12 cellular contexts compared by ENCODE assay signal in the genomic region with DNA sequence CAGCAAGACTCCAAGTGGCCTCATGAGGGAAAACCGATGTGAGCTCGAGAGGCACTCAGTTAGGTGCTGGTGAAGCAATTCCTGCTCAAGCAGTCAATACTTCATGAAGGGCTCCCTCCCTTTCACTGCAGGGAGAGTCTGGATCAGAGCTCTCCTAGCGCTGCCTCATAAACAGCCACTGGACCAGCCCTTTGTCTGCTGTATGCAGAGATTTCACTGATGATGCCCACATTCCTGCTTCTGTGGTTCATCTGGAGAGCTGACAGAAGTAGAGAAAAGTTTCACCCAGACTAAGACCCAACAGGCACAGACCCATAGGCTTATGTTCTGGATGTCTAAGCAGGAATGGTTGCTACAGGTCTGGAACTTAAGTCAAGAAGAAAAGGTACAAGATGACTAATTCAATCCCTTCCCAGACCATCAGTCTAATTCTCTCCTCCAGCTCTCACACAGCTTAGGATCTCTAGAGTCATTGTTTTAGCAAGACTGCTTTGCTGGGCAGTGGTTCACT. TPM values are rescaled to one million over a fixed set of nuclear protein-coding genes. Genes with fewer than 3 reads are reported as not detected.
DNase-seq lines count a peak whose midpoint lies in the region; ATAC-seq and TF ChIP-seq lines count a peak whose summit lies in the region.
"Had no signal": no experiment of that assay in that cellular context is flagged by ENCODE, and none has a peak within 500 bp of the region (broad histone marks: within the 10 kb centered on the region; RNA-seq: fewer than 3 reads in every experiment).

No MANE protein-coding gene starts in this region.

- CTCF ChIA-PET in activated naive CD4-positive, alpha-beta T cell treated with anti-CD3 and anti-CD28 coated beads, Interleukin-2, amount 10 ng/mL, durations not matched to agents 7 days and 5 days (lab: Charles Lee): interaction anchor here (2.8 kb wide), 1 partner anchor 192 kb away, joined by 13 read pairs; the partner anchor contains the start of genes C2CD3 and PPME1

- H3K4me3 Mint-ChIP-seq in activated naive CD4-positive, alpha-beta T cell treated with anti-CD3 and anti-CD28 coated beads, Interleukin-2, amount 10 ng/mL, durations not matched to agents 7 days and 5 days: peak overlapping the region; percentile 93
- H3K4me3 Mint-ChIP-seq in activated T-helper 1 cell treated with anti-CD3 and anti-CD28 coated beads, Interleukin-12 subunit alpha, Interleukin-12 subunit beta, Interleukin-2, Interleukin-4 antibody, amounts not matched to agents 30 ng/mL and 10 ng/mL and 1 ng/mL, durations not matched to agents 14 hours and 24 hours and 36 hours: peak overlapping the region; percentile 100
- H3K4me3 Mint-ChIP-seq in glutamatergic neuron (ENCODE audit: unreplicated experiment): peak overlapping the region; percentile 40

- TF ChIP-seq POLR2A in thyroid gland (IDR thresholded peaks at IDR 0.05): no peak

- peaks cover 30 to 43% of the 10 kb centered on the region in 2 donors for H3K36me3 ChIP-seq in thyroid gland

- H3K4me1 ChIP-seq in thyroid gland: peaks cover 21 to 35% of the 10 kb centered on the region in 2 donors

- H3K27me3 Mint-ChIP-seq in activated naive CD4-positive, alpha-beta T cell treated with anti-CD3 and anti-CD28 coated beads, Interleukin-2, amount 10 ng/mL, durations not matched to agents 7 days and 5 days: no peaks in the 10 kb centered on the region
- H3K27me3 Mint-ChIP-seq in activated T-helper 1 cell treated with anti-CD3 and anti-CD28 coated beads, Interleukin-12 subunit alpha, Interleukin-12 subunit beta, Interleukin-2, Interleukin-4 antibody, amounts not matched to agents 30 ng/mL and 10 ng/mL and 1 ng/mL, durations not matched to agents 14 hours and 24 hours and 36 hours (ENCODE audit: insufficient read depth): no peaks in the 10 kb centered on the region
- peaks cover 10% of the 10 kb centered on the region for H3K27me3 Mint-ChIP-seq in glutamatergic neuron (ENCODE audit: unreplicated experiment)

- H3K4me3 ChIP-seq in thyroid gland (replicated peaks in 1 of 3): no peak overlapping the region

- WGBS in thyroid gland, 2 donors: 79 to 93% methylated on average over 3 of the region's 3 CpGs

- no peak for DNase-seq in activated naive CD4-positive, alpha-beta T cell treated with anti-CD3 and anti-CD28 coated beads, Interleukin-2, amount 10 ng/mL, durations not matched to agents 7 days and 5 days
- DNase-seq in activated naive CD4-positive, alpha-beta T cell (lab: John Stamatoyannopoulos, UW): no peak
- no peak for DNase-seq in activated T-helper 1 cell treated with anti-CD3 and anti-CD28 coated beads, Interleukin-12 subunit alpha, Interleukin-12 subunit beta, Interleukin-2, Interleukin-4 antibody, amounts not matched to agents 30 ng/mL and 10 ng/mL and 1 ng/mL, durations not matched to agents 14 hours and 24 hours and 36 hours (ENCODE audit: low spot score)
- DNase-seq in glutamatergic neuron: no peak
- DNase-seq in thyroid gland: no peak
- DNase-seq in islet precursor cell: no peak
- DNase-seq: foreskin melanocyte, NCI-H446 had no signal

- H3K9me3 ChIP-seq in thyroid gland: no peaks in the 10 kb centered on the region

- H3K27me3 ChIP-seq in thyroid gland: no peaks in the 10 kb centered on the region

- peaks cover 73% of the 10 kb centered on the region for H3K4me1 Mint-ChIP-seq in activated naive CD4-positive, alpha-beta T cell treated with anti-CD3 and anti-CD28 coated beads, Interleukin-2, amount 10 ng/mL, durations not matched to agents 7 days and 5 days
- H3K4me1 Mint-ChIP-seq in activated T-helper 1 cell treated with anti-CD3 and anti-CD28 coated beads, Interleukin-12 subunit alpha, Interleukin-12 subunit beta, Interleukin-2, Interleukin-4 antibody, amounts not matched to agents 30 ng/mL and 10 ng/mL and 1 ng/mL, durations not matched to agents 14 hours and 24 hours and 36 hours (ENCODE audit: low read depth): peaks cover 77% of the 10 kb centered on the region
- H3K4me1 Mint-ChIP-seq in glutamatergic neuron (ENCODE audit: low read depth, unreplicated experiment): peaks cover 27% of the 10 kb centered on the region

- no peaks in the 10 kb centered on the region for H3K9me3 Mint-ChIP-seq in activated naive CD4-positive, alpha-beta T cell treated with anti-CD3 and anti-CD28 coated beads, Interleukin-2, amount 10 ng/mL, durations not matched to agents 7 days and 5 days
- no peaks in the 10 kb centered on the region for H3K9me3 Mint-ChIP-seq in activated T-helper 1 cell treated with anti-CD3 and anti-CD28 coated beads, Interleukin-12 subunit alpha, Interleukin-12 subunit beta, Interleukin-2, Interleukin-4 antibody, amounts not matched to agents 30 ng/mL and 10 ng/mL and 1 ng/mL, durations not matched to agents 14 hours and 24 hours and 36 hours
- peaks cover 10% of the 10 kb centered on the region for H3K9me3 Mint-ChIP-seq in glutamatergic neuron (ENCODE audit: unreplicated experiment)

- peak overlapping the region; percentile 97 for H3K27ac Mint-ChIP-seq in activated naive CD4-positive, alpha-beta T cell treated with anti-CD3 and anti-CD28 coated beads, Interleukin-2, amount 10 ng/mL, durations not matched to agents 7 days and 5 days
- H3K27ac Mint-ChIP-seq in activated T-helper 1 cell treated with anti-CD3 and anti-CD28 coated beads, Interleukin-12 subunit alpha, Interleukin-12 subunit beta, Interleukin-2, Interleukin-4 antibody, amounts not matched to agents 30 ng/mL and 10 ng/mL and 1 ng/mL, durations not matched to agents 14 hours and 24 hours and 36 hours: peak overlapping the region; percentile 98
- H3K27ac Mint-ChIP-seq in glutamatergic neuron (ENCODE audit: unreplicated experiment): no peak overlapping the region

- TF ChIP-seq CTCF in glutamatergic neuron (IDR thresholded peaks at IDR 0.05; ENCODE audit: partially characterized antibody, unreplicated experiment) (no peak), thyroid gland (IDR thresholded peaks at IDR 0.05) (no peak)

- no peak for ATAC-seq in GM19463 (IDR thresholded peaks at IDR 0.05; ENCODE audit: unreplicated experiment)
- no peak for ATAC-seq in activated CD4-positive, CD25-positive, alpha-beta regulatory T cell treated with anti-CD3 and anti-CD28 coated beads, Interleukin-2, amount 50 U/mL, for 24 hours

- intact Hi-C loops in activated T-helper 1 cell treated with anti-CD3 and anti-CD28 coated beads, Interleukin-12 subunit alpha, Interleukin-12 subunit beta, Interleukin-2, Interleukin-4 antibody, amounts not matched to agents 30 ng/mL and 10 ng/mL and 1 ng/mL, durations not matched to agents 14 hours and 24 hours and 36 hours (cut with micrococcal nuclease): no loop called here
- intact Hi-C loops in thyroid gland (cut with DNase I): no loop called here

- peak overlapping the region in 2 of 3 donors; percentile 92 to 93 for H3K27ac ChIP-seq in thyroid gland
- H3K27ac ChIP-seq: RWPE1 had no signal

- peaks cover 88% of the 10 kb centered on the region for H3K36me3 Mint-ChIP-seq in activated naive CD4-positive, alpha-beta T cell treated with anti-CD3 and anti-CD28 coated beads, Interleukin-2, amount 10 ng/mL, durations not matched to agents 7 days and 5 days
- peaks cover 82% of the 10 kb centered on the region for H3K36me3 Mint-ChIP-seq in activated T-helper 1 cell treated with anti-CD3 and anti-CD28 coated beads, Interleukin-12 subunit alpha, Interleukin-12 subunit beta, Interleukin-2, Interleukin-4 antibody, amounts not matched to agents 30 ng/mL and 10 ng/mL and 1 ng/mL, durations not matched to agents 14 hours and 24 hours and 36 hours (ENCODE audit: low read depth)
- H3K36me3 Mint-ChIP-seq in glutamatergic neuron (ENCODE audit: unreplicated experiment): peaks cover 7% of the 10 kb centered on the region

RNA-seq across cellular contexts. Expression of gene UCP2, which starts 4.0 kb away (rescaled TPM):
- 821 and 858 TPM in 2 replicates for total RNA-seq in activated T-helper 1 cell treated with anti-CD3 and anti-CD28 coated beads, Interleukin-12 subunit alpha, Interleukin-12 subunit beta, Interleukin-2, Interleukin-4 antibody, amounts not matched to agents 30 ng/mL and 10 ng/mL and 1 ng/mL, durations not matched to agents 14 hours and 24 hours and 36 hours
- total RNA-seq in glutamatergic neuron (ENCODE audit: unreplicated experiment) (91.1 TPM), thyroid gland (10 to 100 TPM; 41.4 to 97.0 (median 52.5) TPM)

RNA-seq across cellular contexts. Expression of gene DNAJB13, which starts 27.8 kb away (rescaled TPM):
- total RNA-seq in activated T-helper 1 cell treated with anti-CD3 and anti-CD28 coated beads, Interleukin-12 subunit alpha, Interleukin-12 subunit beta, Interleukin-2, Interleukin-4 antibody, amounts not matched to agents 30 ng/mL and 10 ng/mL and 1 ng/mL, durations not matched to agents 14 hours and 24 hours and 36 hours: 0.29 and 0.64 TPM in 2 replicates
- total RNA-seq in glutamatergic neuron (ENCODE audit: unreplicated experiment): not detected
- under 1 TPM in 1 of 4 donors, not detected in 3; 0.75 TPM for total RNA-seq in thyroid gland
- total RNA-seq: kidney epithelial cell had no signal

RNA-seq across cellular contexts. Expression of gene UCP3, which starts 30.3 kb away (rescaled TPM):
- total RNA-seq in activated T-helper 1 cell treated with anti-CD3 and anti-CD28 coated beads, Interleukin-12 subunit alpha, Interleukin-12 subunit beta, Interleukin-2, Interleukin-4 antibody, amounts not matched to agents 30 ng/mL and 10 ng/mL and 1 ng/mL, durations not matched to agents 14 hours and 24 hours and 36 hours: 4.1 and 4.8 TPM in 2 replicates
- total RNA-seq in glutamatergic neuron (ENCODE audit: unreplicated experiment) (7.6 TPM), thyroid gland (1 to 10 TPM; 3.1 to 3.6 (median 3.4) TPM)

Comparison
In these comparisons a context has a peak if more than half of its experiments do, and no peak if none do; other contexts are left out.
1. H3K4me3 Mint-ChIP-seq: peak in every context shown above with its lines; median percentile 100 in activated T-helper 1 cell treated with anti-CD3 and anti-CD28 coated beads, Interleukin-12 subunit alpha, Interleukin-12 subunit beta, Interleukin-2, Interleukin-4 antibody, amounts not matched to agents 30 ng/mL and 10 ng/mL and 1 ng/mL, durations not matched to agents 14 hours and 24 hours and 36 hours; 93 in activated naive CD4-positive, alpha-beta T cell treated with anti-CD3 and anti-CD28 coated beads, Interleukin-2, amount 10 ng/mL, durations not matched to agents 7 days and 5 days; 40 in glutamatergic neuron.